ENCODE assay signal across 2 cellular contexts in the genomic region with DNA sequence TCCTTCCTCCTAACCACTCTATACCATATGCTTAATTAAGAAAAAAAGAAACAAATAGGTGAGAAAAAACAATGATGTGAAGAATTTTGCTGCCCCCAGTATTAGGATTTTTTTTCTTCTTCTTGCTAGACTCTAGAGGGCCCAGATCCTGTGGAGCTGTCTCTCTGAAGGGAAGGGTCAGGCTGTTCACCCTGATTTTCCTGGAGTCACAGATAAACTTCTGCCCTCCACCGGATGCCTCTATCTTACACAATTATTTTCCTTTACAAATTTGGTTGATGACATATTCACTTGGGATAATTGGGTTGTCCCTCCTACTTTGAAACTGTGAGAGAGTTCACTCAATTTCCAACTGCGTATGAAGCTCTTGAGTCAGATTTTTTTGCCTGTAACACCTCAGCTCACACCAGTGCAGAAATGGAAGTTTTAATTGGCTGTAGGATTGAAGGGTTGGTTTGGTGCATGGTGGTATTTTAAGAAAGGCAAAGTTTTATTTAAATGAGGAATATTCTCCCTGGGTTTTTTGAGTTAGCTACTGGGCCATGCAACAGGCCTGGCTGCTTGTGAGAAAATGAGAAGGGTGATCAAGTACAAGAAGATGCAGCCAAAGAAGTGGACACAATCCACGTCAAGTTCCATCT.
TF ChIP-seq lines count a peak whose summit lies in the region.

No MANE protein-coding gene starts in this region.

TF ChIP-seq in liver, 16 proteins besides CTCF, POLR2A, EP300 and RAD21 (continued from another document):
- TF ChIP-seq, protein P1, sequence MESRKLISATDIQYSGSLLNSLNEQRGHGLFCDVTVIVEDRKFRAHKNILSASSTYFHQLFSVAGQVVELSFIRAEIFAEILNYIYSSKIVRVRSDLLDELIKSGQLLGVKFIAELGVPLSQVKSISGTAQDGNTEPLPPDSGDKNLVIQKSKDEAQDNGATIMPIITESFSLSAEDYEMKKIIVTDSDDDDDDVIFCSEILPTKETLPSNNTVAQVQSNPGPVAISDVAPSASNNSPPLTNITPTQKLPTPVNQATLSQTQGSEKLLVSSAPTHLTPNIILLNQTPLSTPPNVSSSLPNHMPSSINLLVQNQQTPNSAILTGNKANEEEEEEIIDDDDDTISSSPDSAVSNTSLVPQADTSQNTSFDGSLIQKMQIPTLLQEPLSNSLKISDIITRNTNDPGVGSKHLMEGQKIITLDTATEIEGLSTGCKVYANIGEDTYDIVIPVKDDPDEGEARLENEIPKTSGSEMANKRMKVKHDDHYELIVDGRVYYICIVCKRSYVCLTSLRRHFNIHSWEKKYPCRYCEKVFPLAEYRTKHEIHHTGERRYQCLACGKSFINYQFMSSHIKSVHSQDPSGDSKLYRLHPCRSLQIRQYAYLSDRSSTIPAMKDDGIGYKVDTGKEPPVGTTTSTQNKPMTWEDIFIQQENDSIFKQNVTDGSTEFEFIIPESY (IDR thresholded peaks at IDR 0.05): no peak
- peak in 1 of 2 donors; percentile 33 for TF ChIP-seq JUND (IDR thresholded peaks at IDR 0.05)
- TF ChIP-seq FOXA1 (IDR thresholded peaks at IDR 0.05): no peak
- TF ChIP-seq GABPA (IDR thresholded peaks at IDR 0.05 in 1 of 2, conservative IDR thresholded peaks at IDR 0.05 in 1 of 2): no peak
- no peak for TF ChIP-seq YY1 (IDR thresholded peaks at IDR 0.05)

TF ChIP-seq in HepG2, 621 proteins besides CTCF, POLR2A, EP300 and RAD21 (continued from another document):
- TF ChIP-seq, protein P2, sequence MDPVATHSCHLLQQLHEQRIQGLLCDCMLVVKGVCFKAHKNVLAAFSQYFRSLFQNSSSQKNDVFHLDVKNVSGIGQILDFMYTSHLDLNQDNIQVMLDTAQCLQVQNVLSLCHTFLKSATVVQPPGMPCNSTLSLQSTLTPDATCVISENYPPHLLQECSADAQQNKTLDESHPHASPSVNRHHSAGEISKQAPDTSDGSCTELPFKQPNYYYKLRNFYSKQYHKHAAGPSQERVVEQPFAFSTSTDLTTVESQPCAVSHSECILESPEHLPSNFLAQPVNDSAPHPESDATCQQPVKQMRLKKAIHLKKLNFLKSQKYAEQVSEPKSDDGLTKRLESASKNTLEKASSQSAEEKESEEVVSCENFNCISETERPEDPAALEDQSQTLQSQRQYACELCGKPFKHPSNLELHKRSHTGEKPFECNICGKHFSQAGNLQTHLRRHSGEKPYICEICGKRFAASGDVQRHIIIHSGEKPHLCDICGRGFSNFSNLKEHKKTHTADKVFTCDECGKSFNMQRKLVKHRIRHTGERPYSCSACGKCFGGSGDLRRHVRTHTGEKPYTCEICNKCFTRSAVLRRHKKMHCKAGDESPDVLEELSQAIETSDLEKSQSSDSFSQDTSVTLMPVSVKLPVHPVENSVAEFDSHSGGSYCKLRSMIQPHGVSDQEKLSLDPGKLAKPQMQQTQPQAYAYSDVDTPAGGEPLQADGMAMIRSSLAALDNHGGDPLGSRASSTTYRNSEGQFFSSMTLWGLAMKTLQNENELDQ (CRISPR knock-in tag; IDR thresholded peaks at IDR 0.05; ENCODE audit: borderline replicate concordance): no peak
- TF ChIP-seq, protein P3, sequence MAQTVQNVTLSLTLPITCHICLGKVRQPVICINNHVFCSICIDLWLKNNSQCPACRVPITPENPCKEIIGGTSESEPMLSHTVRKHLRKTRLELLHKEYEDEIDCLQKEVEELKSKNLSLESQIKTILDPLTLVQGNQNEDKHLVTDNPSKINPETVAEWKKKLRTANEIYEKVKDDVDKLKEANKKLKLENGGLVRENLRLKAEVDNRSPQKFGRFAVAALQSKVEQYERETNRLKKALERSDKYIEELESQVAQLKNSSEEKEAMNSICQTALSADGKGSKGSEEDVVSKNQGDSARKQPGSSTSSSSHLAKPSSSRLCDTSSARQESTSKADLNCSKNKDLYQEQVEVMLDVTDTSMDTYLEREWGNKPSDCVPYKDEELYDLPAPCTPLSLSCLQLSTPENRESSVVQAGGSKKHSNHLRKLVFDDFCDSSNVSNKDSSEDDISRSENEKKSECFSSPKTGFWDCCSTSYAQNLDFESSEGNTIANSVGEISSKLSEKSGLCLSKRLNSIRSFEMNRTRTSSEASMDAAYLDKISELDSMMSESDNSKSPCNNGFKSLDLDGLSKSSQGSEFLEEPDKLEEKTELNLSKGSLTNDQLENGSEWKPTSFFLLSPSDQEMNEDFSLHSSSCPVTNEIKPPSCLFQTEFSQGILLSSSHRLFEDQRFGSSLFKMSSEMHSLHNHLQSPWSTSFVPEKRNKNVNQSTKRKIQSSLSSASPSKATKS (CRISPR knock-in tag; IDR thresholded peaks at IDR 0.05): no peak
- TF ChIP-seq ZNF121 (CRISPR knock-in tag; IDR thresholded peaks at IDR 0.05): no peak
- no peak for TF ChIP-seq SETDB1 (CRISPR knock-in tag; IDR thresholded peaks at IDR 0.05; ENCODE audit: borderline replicate concordance)
- no peak for TF ChIP-seq FLYWCH1 (CRISPR knock-in tag; IDR thresholded peaks at IDR 0.05)
- TF ChIP-seq ZNF350 (CRISPR knock-in tag; IDR thresholded peaks at IDR 0.05; ENCODE audit: borderline replicate concordance, low read depth): no peak
- TF ChIP-seq HOXA3 (CRISPR knock-in tag; IDR thresholded peaks at IDR 0.05): no peak
